In the genomic region with DNA sequence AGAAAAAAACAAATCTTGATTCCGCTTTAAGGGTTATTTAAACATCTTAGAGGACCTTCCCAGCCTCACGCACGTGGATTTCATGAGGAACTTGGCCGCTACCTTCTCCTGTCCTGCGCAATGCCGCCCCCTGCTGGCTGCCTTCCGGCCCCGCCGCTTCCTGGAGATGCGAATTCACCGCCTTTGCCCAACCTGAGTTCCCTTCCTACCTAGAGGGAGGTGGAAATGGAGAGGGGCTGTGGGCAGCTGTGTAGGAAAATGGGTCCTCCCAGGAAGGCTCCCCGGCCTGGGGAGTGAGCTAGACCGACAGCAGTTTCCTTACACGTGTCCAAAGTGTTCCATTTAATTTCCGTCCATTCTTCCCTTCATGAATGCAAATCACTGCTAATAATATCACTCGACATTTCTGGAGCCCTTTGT, we compare ENCODE assay signal across 9 cellular contexts. TPM values are rescaled to one million over a fixed set of nuclear protein-coding genes. Genes with fewer than 3 reads are reported as not detected.
DNase-seq lines count a peak whose midpoint lies in the region; ATAC-seq and TF ChIP-seq lines count a peak whose summit lies in the region.
"Had no signal": no experiment of that assay in that cellular context is flagged by ENCODE, and none has a peak within 500 bp of the region (broad histone marks: within the 10 kb centered on the region; RNA-seq: fewer than 3 reads in every experiment).

No MANE protein-coding gene starts in this region.

- H3K9me3 ChIP-seq in SJSA1 (replicated peaks) (no peaks in the 10 kb centered on the region), gastroesophageal sphincter (no peaks in the 10 kb centered on the region), osteoblast (ENCODE audit: low read depth, low read length) (no peaks in the 10 kb centered on the region), suprapubic skin (no peaks in the 10 kb centered on the region)
- H3K9me3 ChIP-seq: BLaER1 treated with 17β-estradiol and CSF1 and Interleukin-3, amounts not matched to agents 10 nM and 100 nM had no signal

- peaks cover 16% of the 10 kb centered on the region for H3K4me1 ChIP-seq in SJSA1 (replicated peaks)
- peaks cover 0 to 7% (median 0%) of the 10 kb centered on the region in 3 donors for H3K4me1 ChIP-seq in gastroesophageal sphincter
- H3K4me1 ChIP-seq in osteoblast (ENCODE audit: insufficient read depth, low read length), result peaks cover 7% of the 10 kb centered on the region
- peaks cover 5% of the 10 kb centered on the region for H3K4me1 ChIP-seq in suprapubic skin

- 6 to 25% methylated on average over 2 to 16 of the region's 16 CpGs for WGBS in gastroesophageal sphincter (ENCODE audit: low coverage in 1 of 2), 2 donors
- 11% methylated on average over 16 of the region's 16 CpGs for WGBS in suprapubic skin

- H3K27me3 ChIP-seq in SJSA1 (replicated peaks) (no peaks in the 10 kb centered on the region), gastroesophageal sphincter (peaks cover 39% of the 10 kb centered on the region), osteoblast (ENCODE audit: insufficient read depth, low read length) (no peaks in the 10 kb centered on the region), suprapubic skin (peaks cover 9% of the 10 kb centered on the region)
- H3K27me3 ChIP-seq: BLaER1 treated with 17β-estradiol and CSF1 and Interleukin-3, amounts not matched to agents 10 nM and 100 nM had no signal

- TF ChIP-seq EP300 in gastroesophageal sphincter (IDR thresholded peaks at IDR 0.05), result no peak
- TF ChIP-seq EP300 in suprapubic skin (IDR thresholded peaks at IDR 0.05), result no peak

- peak; percentile 19 for ATAC-seq in gastroesophageal sphincter

- no peaks in the 10 kb centered on the region for H3K79me2 ChIP-seq in osteoblast (ENCODE audit: insufficient read depth, low read length)

- peak overlapping the region; percentile 29 for H3K4me2 ChIP-seq in osteoblast (ENCODE audit: insufficient read depth, low read length)

- H3K4me3 ChIP-seq in SJSA1 (no peak overlapping the region), gastroesophageal sphincter (no peak overlapping the region), osteoblast (ENCODE audit: insufficient read depth, low read length) (peak overlapping the region; percentile 21), suprapubic skin (no peak overlapping the region)
- H3K4me3 ChIP-seq: BLaER1 treated with 17β-estradiol and CSF1 and Interleukin-3, amounts not matched to agents 10 nM and 100 nM had no signal

- TF ChIP-seq POLR2A in gastroesophageal sphincter (IDR thresholded peaks at IDR 0.05) (no peak), suprapubic skin (IDR thresholded peaks at IDR 0.05) (no peak)

- peak; percentile 62 for DNase-seq in NCI-H1436 (lab: John Stamatoyannopoulos, UW)
- no peak for DNase-seq in NCI-H1436 treated with DMSO at 0.1 percent for 48 hours (lab: John Stamatoyannopoulos, UW)
- peak; percentile 70 for DNase-seq in LHCN-M2 (ENCODE audit: low read depth)
- DNase-seq in SJSA1 (ENCODE audit: low read depth in 1 of 2, low spot score in 2 of 2), result peak; percentile 62 to 82
- DNase-seq in activated gamma-delta T cell treated with anti-CD3 and anti-CD28 coated beads, Interleukin-2, amount 50 U/mL, for 16 hours (ENCODE audit: low read depth), result peak; percentile 68
- peak; percentile 92 for DNase-seq in osteoblast (ENCODE audit: insufficient read length, low spot score, missing footprints)
- peak; percentile 82 to 86 for DNase-seq in suprapubic skin (ENCODE audit: low spot score in 2 of 2)

- TF ChIP-seq CTCF in gastroesophageal sphincter (IDR thresholded peaks at IDR 0.05) (peak; percentile 55 to 93 (median 78)), osteoblast (IDR thresholded peaks at IDR 0.05; ENCODE audit: extremely low read depth, low read depth, low read length) (peak; percentile 98), suprapubic skin (IDR thresholded peaks at IDR 0.05) (peak; percentile 60 to 91)

- no peaks in the 10 kb centered on the region for H3K36me3 ChIP-seq in SJSA1
- H3K36me3 ChIP-seq in gastroesophageal sphincter, result no peaks in the 10 kb centered on the region
- no peaks in the 10 kb centered on the region for H3K36me3 ChIP-seq in osteoblast (ENCODE audit: insufficient read depth, low read length)
- no peaks in the 10 kb centered on the region for H3K36me3 ChIP-seq in suprapubic skin
- H3K36me3 ChIP-seq: BLaER1 treated with 17β-estradiol and CSF1 and Interleukin-3, amounts not matched to agents 10 nM and 100 nM had no signal

- H3K27ac ChIP-seq in SJSA1 (no peak overlapping the region), gastroesophageal sphincter (no peak overlapping the region), osteoblast (ENCODE audit: low read depth, low read length) (no peak overlapping the region), suprapubic skin (no peak overlapping the region)
- H3K27ac ChIP-seq: BLaER1 treated with 17β-estradiol and CSF1 and Interleukin-3, amounts not matched to agents 10 nM and 100 nM had no signal

- H2AFZ ChIP-seq in osteoblast (ENCODE audit: low read length), result peak overlapping the region; percentile 16

- no peaks in the 10 kb centered on the region for H4K20me1 ChIP-seq in osteoblast (ENCODE audit: insufficient read depth, low read length)
- H4K20me1 ChIP-seq: BLaER1 treated with 17β-estradiol and CSF1 and Interleukin-3, amounts not matched to agents 10 nM and 100 nM had no signal

RNA-seq across cellular contexts. Expression of a gene that starts 1.0 kb away (rescaled TPM):
- total RNA-seq in LHCN-M2 (2014; rRNA removed) (not detected in 2 replicates), gastroesophageal sphincter (not detected), osteoblast (not detected in 2 replicates), suprapubic skin (not detected)
- polyA plus RNA-seq in LHCN-M2 (2012), result not detected
- 0.03 TPM in 1 of 2 replicates, not detected in the other for total RNA-seq in SJSA1 (2014; rRNA removed; shearing (Covaris generic))
